In the genomic region with DNA sequence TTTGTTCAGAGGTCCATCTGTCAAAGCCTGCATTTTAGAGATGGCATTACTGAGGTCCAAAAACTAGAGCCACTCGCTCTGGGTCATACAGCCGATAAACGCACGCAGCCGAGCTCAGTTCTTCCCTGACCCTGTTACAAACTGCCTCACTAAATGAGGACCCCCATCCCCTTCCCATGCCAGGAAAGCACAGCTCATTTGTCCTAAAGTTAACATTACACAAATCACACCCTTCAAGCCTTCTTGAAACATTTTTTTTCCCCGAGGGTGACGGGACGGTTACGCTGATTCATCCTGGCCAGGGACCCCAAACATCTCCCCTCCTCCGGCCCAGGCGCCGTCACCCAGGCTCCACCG, we compare ENCODE assay signal across 9 cellular contexts. TPM values are rescaled to one million over a fixed set of nuclear protein-coding genes. Genes with fewer than 3 reads are reported as not detected.
DNase-seq lines count a peak whose midpoint lies in the region; ATAC-seq and TF ChIP-seq lines count a peak whose summit lies in the region.
"Had no signal": no experiment of that assay in that cellular context is flagged by ENCODE, and none has a peak within 500 bp of the region (broad histone marks: within the 10 kb centered on the region; RNA-seq: fewer than 3 reads in every experiment).

No MANE protein-coding gene starts in this region.

- H3K4me1 ChIP-seq in CD8-positive, alpha-beta T cell (ENCODE audit: insufficient read depth, low read length), result peaks cover 19% of the 10 kb centered on the region
- H3K4me1 ChIP-seq in esophagus squamous epithelium, result peaks cover 5 to 28% (median 6%) of the 10 kb centered on the region in 3 donors
- H3K4me1 ChIP-seq in ovary (ENCODE audit: insufficient read depth), result peaks cover 1% of the 10 kb centered on the region

- H3K27me3 Mint-ChIP-seq in CD8-positive, alpha-beta T cell (ENCODE audit: low read depth), result peaks cover 3% of the 10 kb centered on the region
- H3K27me3 Mint-ChIP-seq in T-helper 17 cell, result no peaks in the 10 kb centered on the region

- no peak for TF ChIP-seq EP300 in ovary (IDR thresholded peaks at IDR 0.05)

- peaks cover 4% of the 10 kb centered on the region for H3K36me3 Mint-ChIP-seq in CD8-positive, alpha-beta T cell
- no peaks in the 10 kb centered on the region for H3K36me3 Mint-ChIP-seq in T-helper 17 cell (ENCODE audit: low read depth)

- H3K36me3 ChIP-seq in CD8-positive, alpha-beta T cell (ENCODE audit: insufficient read depth, low read length), result no peaks in the 10 kb centered on the region
- no peaks in the 10 kb centered on the region for H3K36me3 ChIP-seq in esophagus squamous epithelium
- H3K36me3 ChIP-seq in ovary, result no peaks in the 10 kb centered on the region

- DNase-seq in CD8-positive, alpha-beta T cell, result no peak
- DNase-seq in T-helper 17 cell, result no peak
- DNase-seq in esophagus squamous epithelium (lab: John Stamatoyannopoulos, UW), result no peak
- no peak for DNase-seq in ovary
- DNase-seq in cerebellar nuclear complex (lab: John Stamatoyannopoulos, UW), result no peak
- DNase-seq in RKO (ENCODE audit: low spot score), result no peak
- DNase-seq in CD1c-positive myeloid dendritic cell (ENCODE audit: extremely low spot score), result no peak
- DNase-seq: NCI-H1092 had no signal

- peaks cover 22% of the 10 kb centered on the region for H3K4me1 Mint-ChIP-seq in CD8-positive, alpha-beta T cell (ENCODE audit: low read depth)
- peaks cover 38% of the 10 kb centered on the region for H3K4me1 Mint-ChIP-seq in T-helper 17 cell

- H3K4me3 ChIP-seq in CD8-positive, alpha-beta T cell (ENCODE audit: low read depth, low read length), result peak overlapping the region; percentile 56
- H3K4me3 ChIP-seq in esophagus squamous epithelium, result peak overlapping the region; percentile 60 to 88 (median 78)
- H3K4me3 ChIP-seq in ovary, result peak overlapping the region; percentile 44

- no peak for TF ChIP-seq CTCF in CD8-positive, alpha-beta T cell (IDR thresholded peaks at IDR 0.05)
- no peak for TF ChIP-seq CTCF in esophagus squamous epithelium (IDR thresholded peaks at IDR 0.05)
- TF ChIP-seq CTCF in ovary (IDR thresholded peaks at IDR 0.05), result no peak

- no peaks in the 10 kb centered on the region for H3K9me3 Mint-ChIP-seq in CD8-positive, alpha-beta T cell

- ATAC-seq in CD8-positive, alpha-beta T cell, result no peak
- ATAC-seq in T-helper 17 cell (no peak), HG03139 (IDR thresholded peaks at IDR 0.05; ENCODE audit: unreplicated experiment) (no peak)

- intact Hi-C loops in CD8-positive, alpha-beta T cell (cut with DNase I, micrococcal nuclease), result loop anchor here in 1 of 2 experiments (2.0 to 5.0 kb wide), 3 partner anchors 60 to 100 kb away; no protein-coding TSS in a partner anchor
- intact Hi-C loops in esophagus squamous epithelium (cut with DNase I), result no loop called here
- intact Hi-C loops in ovary (cut with DNase I), result no loop called here

- no peak overlapping the region for H3K27ac ChIP-seq in CD8-positive, alpha-beta T cell (ENCODE audit: low read depth, low read length)
- H3K27ac ChIP-seq in esophagus squamous epithelium (peak overlapping the region in 3 of 4 donors; percentile 64 to 77 (median 74)), ovary (no peak overlapping the region)

- no peak overlapping the region for H3K27ac Mint-ChIP-seq in CD8-positive, alpha-beta T cell
- H3K27ac Mint-ChIP-seq in T-helper 17 cell, result no peak overlapping the region

- no peaks in the 10 kb centered on the region for H3K27me3 ChIP-seq in CD8-positive, alpha-beta T cell (ENCODE audit: insufficient read depth, low read length)
- H3K27me3 ChIP-seq in esophagus squamous epithelium (peaks cover 0 to 22% (median 0%) of the 10 kb centered on the region in 4 donors), ovary (no peaks in the 10 kb centered on the region)

- no peak for TF ChIP-seq POLR2A in esophagus squamous epithelium (IDR thresholded peaks at IDR 0.05)
- TF ChIP-seq POLR2A in ovary (IDR thresholded peaks at IDR 0.05), result no peak

- 37 to 41% methylated on average over 6 to 8 of the region's 13 CpGs for WGBS in esophagus squamous epithelium, 2 donors
- 25 to 32% (median 27%) methylated on average over 13 of the region's 13 CpGs for WGBS in ovary, 3 donors

- CTCF ChIA-PET in CD8-positive, alpha-beta T cell (lab: Charles Lee), result no interaction called here

- H3K9me3 ChIP-seq in CD8-positive, alpha-beta T cell (ENCODE audit: low read length), result no peaks in the 10 kb centered on the region
- no peaks in the 10 kb centered on the region for H3K9me3 ChIP-seq in T-helper 17 cell (ENCODE audit: control insufficient read depth, low read length, poor library complexity, severe bottlenecking)
- H3K9me3 ChIP-seq in esophagus squamous epithelium, result peaks cover 0 to 10% (median 0%) of the 10 kb centered on the region in 3 donors
- no peaks in the 10 kb centered on the region for H3K9me3 ChIP-seq in ovary

- H3K4me3 Mint-ChIP-seq in CD8-positive, alpha-beta T cell, result peak overlapping the region; percentile 76
- H3K4me3 Mint-ChIP-seq in T-helper 17 cell, result peak overlapping the region; percentile 91

- POLR2A ChIA-PET in CD8-positive, alpha-beta T cell (lab: Charles Lee), result interaction anchor here (1.0 kb wide), 1 partner anchor 134 kb away, joined by 4 read pairs; no protein-coding TSS in a partner anchor

RNA-seq across cellular contexts. Expression of a gene that starts 0.8 kb away (rescaled TPM):
- under 1 TPM; 0.58 to 0.87 TPM for total RNA-seq in CD8-positive, alpha-beta T cell
- 10 to 100 TPM in 1 of 2 donors, 1 to 10 TPM in 1; 6.3 to 16.4 TPM for total RNA-seq in T-helper 17 cell
- 1 to 10 TPM; 3.8 to 7.4 (median 4.3) TPM for total RNA-seq in esophagus squamous epithelium
- 1 to 10 TPM in 5 of 7 donors, under 1 TPM in 2; 0.48 to 6.4 (median 1.3) TPM for total RNA-seq in ovary
- polyA plus RNA-seq in ovary, result 1 to 10 TPM; 2.5 to 9.9 TPM

Comparison
In these comparisons a context has a peak if more than half of its experiments do, and no peak if none do; other contexts are left out.
1. H3K27ac ChIP-seq: peak in esophagus squamous epithelium (3 of 4); none in CD8-positive, alpha-beta T cell (single experiment) and ovary (0 of 2).
2. Peak in every context shown above with its lines, with median percentiles within 50 percentile points of each other: H3K4me3 ChIP-seq.